Comparison of ENCODE assay signal across 8 cellular contexts in the genomic region with DNA sequence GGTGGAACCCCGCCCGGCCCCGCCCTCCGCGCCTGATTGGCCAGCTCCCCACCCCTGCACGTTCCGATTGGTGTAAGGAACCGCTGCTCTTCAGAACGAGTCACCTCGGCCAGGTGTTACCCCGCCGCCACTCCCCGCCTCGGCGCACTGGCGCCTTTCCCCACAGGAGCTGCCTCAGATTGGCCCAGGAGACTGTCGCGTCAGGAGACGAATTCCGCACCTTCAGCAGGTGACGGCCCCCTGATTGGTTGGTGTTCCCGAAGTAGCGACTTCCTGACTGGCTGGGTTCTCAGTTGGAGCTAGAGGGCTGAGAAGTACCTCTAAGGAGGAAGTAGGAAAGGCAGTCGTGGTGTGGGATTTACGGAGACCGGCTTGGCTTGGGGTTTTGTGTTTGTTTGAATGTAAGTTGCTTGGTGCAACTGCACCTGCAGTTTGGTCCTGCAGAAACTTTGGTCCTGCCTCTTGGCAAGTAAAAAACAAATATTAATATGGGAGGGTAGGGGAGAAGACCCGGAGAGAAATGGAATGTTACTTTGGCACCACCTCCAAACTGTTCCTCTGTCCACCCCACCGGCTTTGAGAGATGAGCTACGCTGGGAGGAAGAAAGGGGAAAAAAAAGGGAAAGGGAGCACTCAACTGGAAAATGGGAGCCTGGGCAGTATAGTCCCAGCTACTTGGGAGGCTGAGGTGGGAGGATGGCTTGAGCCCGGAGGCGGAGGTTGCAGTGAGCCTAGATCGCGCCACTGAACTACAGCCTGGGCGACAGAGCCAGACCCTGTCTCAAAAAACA. TPM values are rescaled to one million over a fixed set of nuclear protein-coding genes. Genes with fewer than 3 reads are reported as not detected.
DNase-seq lines count a peak whose midpoint lies in the region; ATAC-seq and TF ChIP-seq lines count a peak whose summit lies in the region.

No MANE protein-coding gene starts in this region.

- ATAC-seq in GM18907 (IDR thresholded peaks at IDR 0.05; ENCODE audit: unreplicated experiment), result peak; percentile 82
- ATAC-seq in HG03108 (IDR thresholded peaks at IDR 0.05; ENCODE audit: unreplicated experiment), result peak; percentile 89
- ATAC-seq in left colon, result peak; percentile 90

- TF ChIP-seq CTCF in AG04449 (IDR thresholded peaks at IDR 0.05; ENCODE audit: insufficient read depth, low read length, missing control alignments) (no peak), chondrocyte (IDR thresholded peaks at IDR 0.05) (no peak)

- no peaks in the 10 kb centered on the region for H3K9me3 Mint-ChIP-seq in chondrocyte (ENCODE audit: low read depth)

- peaks cover 20% of the 10 kb centered on the region for H3K4me1 Mint-ChIP-seq in chondrocyte (ENCODE audit: low read depth)

- H3K4me3 ChIP-seq in AG04449 (ENCODE audit: low read depth, low read length), result peak overlapping the region; percentile 47

- no peaks in the 10 kb centered on the region for H3K36me3 Mint-ChIP-seq in chondrocyte (ENCODE audit: low read depth)

- H3K27me3 Mint-ChIP-seq in chondrocyte (ENCODE audit: low read depth), result peaks cover 45% of the 10 kb centered on the region

- POLR2A ChIA-PET in AG04449 (lab: Yijun Ruan, JAX), result interaction anchor here (1.3 kb wide), 1 partner anchor 24 kb away, joined by 4 read pairs; a partner anchor contains a TSS

- H3K4me3 Mint-ChIP-seq in chondrocyte (ENCODE audit: unreplicated experiment), result peak overlapping the region; percentile 83

- H3K27ac Mint-ChIP-seq in chondrocyte (ENCODE audit: unreplicated experiment), result no peak overlapping the region

- DNase-seq in AG04449 (ENCODE audit: low read depth, low spot score) (no peak), NCI-H2227 (lab: John Stamatoyannopoulos, UW; ENCODE audit: unreplicated experiment) (peak; percentile 91), chondrocyte (ENCODE audit: low spot score) (no peak), left colon (peak; percentile 98)
- peak; percentile 76 for DNase-seq in activated CD4-positive, CD25-positive, alpha-beta regulatory T cell treated with anti-CD3 and anti-CD28 coated beads, Interleukin-2, amount 50 U/mL, for 72 hours
- peak; percentile 82 to 86 for DNase-seq in stimulated activated CD4-positive, alpha-beta T cell treated with anti-CD3 and anti-CD28 coated beads, Interleukin-2, amount 100 ng/mL, for 24 hours

- CTCF ChIA-PET in AG04449 (lab: Yijun Ruan, JAX), result interaction anchor here (0.9 to 1.8 kb wide), 5 partner anchors 11 to 76 kb away, joined by 3 to 7 read pairs (median 4); no protein-coding TSS in a partner anchor

- intact Hi-C loops in left colon (cut with DNase I, micrococcal nuclease), result no loop called here

RNA-seq across cellular contexts. Expression of a gene that starts 0.4 kb away (rescaled TPM):
- total RNA-seq in chondrocyte (0.54 to 0.90 TPM (median 0.68 TPM) in 3 replicates), left colon (100 to 1,000 TPM; 145 to 202 TPM)

RNA-seq across cellular contexts. Expression of a gene that starts 17.4 kb away (rescaled TPM):
- 0.70 TPM in 1 of 3 replicates, not detected in the others for total RNA-seq in chondrocyte
- total RNA-seq in left colon, result 100 to 1,000 TPM in 1 of 2 donors, 10 to 100 TPM in 1; 92.1 to 120 TPM

RNA-seq across cellular contexts. Expression of a gene that starts 24.4 kb away (rescaled TPM):
- total RNA-seq in chondrocyte (34.3 to 44.6 TPM (median 35.3 TPM) in 3 replicates), left colon (10 to 100 TPM; 67.4 to 72.4 TPM)

RNA-seq across cellular contexts. Expression of a gene that starts 48.3 kb away (rescaled TPM):
- total RNA-seq in chondrocyte, result not detected in 3 replicates
- 1 to 10 TPM; 2.7 to 8.7 TPM for total RNA-seq in left colon

Comparison
In these comparisons a context has a peak if more than half of its experiments do, and no peak if none do; other contexts are left out.
1. DNase-seq: peak in NCI-H2227 (single experiment), activated CD4-positive, CD25-positive, alpha-beta regulatory T cell treated with anti-CD3 and anti-CD28 coated beads, Interleukin-2, amount 50 U/mL, for 72 hours (single experiment), left colon (2 of 2) and stimulated activated CD4-positive, alpha-beta T cell treated with anti-CD3 and anti-CD28 coated beads, Interleukin-2, amount 100 ng/mL, for 24 hours (2 of 2); none in AG04449 (single experiment) and chondrocyte (single experiment).
2. RNA of a gene that starts 0.4 kb away (total RNA-seq): 145 to 202 TPM in left colon; 0.54 to 0.90 TPM in chondrocyte; every median in the first group is over 10 times any median in the second.
3. RNA of a gene that starts 17.4 kb away (total RNA-seq): 92.1 to 120 TPM in left colon; 0.70 TPM in chondrocyte; every median in the first group is over 10 times any median in the second.
4. Peak in every context shown above with its lines, with median percentiles within 50 percentile points of each other: ATAC-seq.